9 cellular contexts compared by ENCODE assay signal in genomic region chrX:2703991-2704369, GRCh38. TPM values are rescaled to one million over a fixed set of nuclear protein-coding genes. Genes with fewer than 3 reads are reported as not detected.
A peak's percentile ranks its signal among the peaks of the same experiment; 100 is the strongest.
DNase-seq lines count a peak whose midpoint lies in the region; ATAC-seq and TF ChIP-seq lines count a peak whose summit lies in the region.
"Had no signal": no experiment of that assay in that cellular context is flagged by ENCODE, and none has a peak within 500 bp of the region (broad histone marks: within the 10 kb centered on the region; RNA-seq: fewer than 3 reads in every experiment).

No MANE protein-coding gene starts in this region.

- peak in 5 of 6 experiments; percentile 21 to 66 (median 48) for TF ChIP-seq CTCF in esophagus squamous epithelium (IDR thresholded peaks at IDR 0.05)

- no peaks in the 10 kb centered on the region for H3K27me3 Mint-ChIP-seq in T-cell
- H3K27me3 Mint-ChIP-seq in natural killer cell treated with Interleukin-12 subunit alpha and Interleukin-12 subunit beta and Interleukin-15 and Interleukin-18, amount 100 ng/mL, for 72 hours: no peaks in the 10 kb centered on the region

- no peak for ATAC-seq in T-cell (replicated peaks in 1 of 4)
- no peak for ATAC-seq in natural killer cell treated with Interleukin-12 subunit alpha and Interleukin-12 subunit beta and Interleukin-15 and Interleukin-18, amount 100 ng/mL, for 72 hours

- H3K4me3 Mint-ChIP-seq in T-cell: peak overlapping the region; percentile 41 to 56 (median 49)
- H3K4me3 Mint-ChIP-seq in natural killer cell treated with Interleukin-12 subunit alpha and Interleukin-12 subunit beta and Interleukin-15 and Interleukin-18, amount 100 ng/mL, for 72 hours: peak overlapping the region; percentile 40

- CTCF ChIA-PET in T-cell (lab: Charles Lee): no interaction called here

- intact Hi-C loops in esophagus squamous epithelium (cut with DNase I): loop anchor here (10.0 kb wide), 1 partner anchor 111 kb away; no protein-coding TSS in a partner anchor

- H3K4me1 Mint-ChIP-seq in T-cell: peaks cover 85 to 94% (median 88%) of the 10 kb centered on the region in 3 donors
- peaks cover 72 to 78% of the 10 kb centered on the region in 2 donors for H3K4me1 Mint-ChIP-seq in natural killer cell treated with Interleukin-12 subunit alpha and Interleukin-12 subunit beta and Interleukin-15 and Interleukin-18, amount 100 ng/mL, for 72 hours (ENCODE audit: low read depth in 2 of 2)

- POLR2A ChIA-PET in T-cell (lab: Charles Lee): no interaction called here

- H3K27me3 ChIP-seq in esophagus squamous epithelium: no peaks in the 10 kb centered on the region

- H3K4me1 ChIP-seq in esophagus squamous epithelium: peaks cover 51 to 98% (median 64%) of the 10 kb centered on the region in 3 donors

- WGBS in esophagus squamous epithelium, 2 donors: 10 to 21% methylated on average over 6 to 9 of the region's 14 CpGs

- H3K9me3 Mint-ChIP-seq in T-cell: peaks cover 0 to 7% (median 0%) of the 10 kb centered on the region in 3 donors
- H3K9me3 Mint-ChIP-seq in natural killer cell treated with Interleukin-12 subunit alpha and Interleukin-12 subunit beta and Interleukin-15 and Interleukin-18, amount 100 ng/mL, for 72 hours: peaks cover 9% of the 10 kb centered on the region

- peak overlapping the region; percentile 67 to 76 for H3K27ac Mint-ChIP-seq in T-cell
- peak overlapping the region; percentile 53 to 56 for H3K27ac Mint-ChIP-seq in natural killer cell treated with Interleukin-12 subunit alpha and Interleukin-12 subunit beta and Interleukin-15 and Interleukin-18, amount 100 ng/mL, for 72 hours

- H3K36me3 ChIP-seq in esophagus squamous epithelium: peaks cover 0 to 12% (median 0%) of the 10 kb centered on the region in 3 donors

- H3K36me3 Mint-ChIP-seq in T-cell: peaks cover 37% of the 10 kb centered on the region
- peaks cover 14% of the 10 kb centered on the region for H3K36me3 Mint-ChIP-seq in natural killer cell treated with Interleukin-12 subunit alpha and Interleukin-12 subunit beta and Interleukin-15 and Interleukin-18, amount 100 ng/mL, for 72 hours

- H3K4me3 ChIP-seq in esophagus squamous epithelium: peak overlapping the region in 1 of 4 donors; percentile 13

- no peaks in the 10 kb centered on the region for H3K9me3 ChIP-seq in esophagus squamous epithelium

- H3K27ac ChIP-seq in esophagus squamous epithelium: peak overlapping the region; percentile 17 to 77 (median 75)

- no peak for TF ChIP-seq POLR2A in esophagus squamous epithelium (IDR thresholded peaks at IDR 0.05)

- DNase-seq in AG20443 (ENCODE audit: low spot score) (peak; percentile 75), T-cell (no peak), esophagus squamous epithelium (lab: John Stamatoyannopoulos, UW) (no peak), NCI-H2081 treated with DMSO at 0.1 percent for 48 hours (lab: John Stamatoyannopoulos, UW) (no peak), DMS79 (lab: John Stamatoyannopoulos, UW) (no peak), ureter (ENCODE audit: low spot score) (no peak), NCI-H1092 treated with DMSO at 0.1 percent for 48 hours (lab: John Stamatoyannopoulos, UW) (no peak)
- no peak for DNase-seq in natural killer cell treated with Interleukin-12 subunit alpha and Interleukin-12 subunit beta and Interleukin-15 and Interleukin-18, amount 100 ng/mL, for 72 hours (ENCODE audit: low spot score)
- DNase-seq: T-helper 9 cell had no signal

RNA-seq across cellular contexts. Expression of gene CD99, which starts 12.9 kb away (rescaled TPM):
- total RNA-seq in T-cell (100 to 1,000 TPM; 141 to 294 (median 207) TPM), esophagus squamous epithelium (100 to 1,000 TPM in 3 of 4 donors, 10 to 100 TPM in 1; 79.9 to 251 (median 162) TPM), ureter (167 TPM)
- total RNA-seq in natural killer cell treated with Interleukin-12 subunit alpha and Interleukin-12 subunit beta and Interleukin-15 and Interleukin-18, amount 100 ng/mL, for 72 hours: 100 to 1,000 TPM; 121 to 159 TPM

RNA-seq across cellular contexts. Expression of gene XG, which starts 47.9 kb away (rescaled TPM):
- total RNA-seq in T-cell: 1 to 10 TPM in 1 of 5 donors, under 1 TPM in 1, not detected in 3; 0.13 to 1.5 TPM
- total RNA-seq in esophagus squamous epithelium: 10 to 100 TPM in 2 of 4 donors, 1 to 10 TPM in 2; 8.0 to 16.9 (median 11.8) TPM
- not detected for total RNA-seq in natural killer cell treated with Interleukin-12 subunit alpha and Interleukin-12 subunit beta and Interleukin-15 and Interleukin-18, amount 100 ng/mL, for 72 hours
- total RNA-seq in ureter: 1.6 TPM
